ENCODE assay signal across 23 cellular contexts in the genomic region with DNA sequence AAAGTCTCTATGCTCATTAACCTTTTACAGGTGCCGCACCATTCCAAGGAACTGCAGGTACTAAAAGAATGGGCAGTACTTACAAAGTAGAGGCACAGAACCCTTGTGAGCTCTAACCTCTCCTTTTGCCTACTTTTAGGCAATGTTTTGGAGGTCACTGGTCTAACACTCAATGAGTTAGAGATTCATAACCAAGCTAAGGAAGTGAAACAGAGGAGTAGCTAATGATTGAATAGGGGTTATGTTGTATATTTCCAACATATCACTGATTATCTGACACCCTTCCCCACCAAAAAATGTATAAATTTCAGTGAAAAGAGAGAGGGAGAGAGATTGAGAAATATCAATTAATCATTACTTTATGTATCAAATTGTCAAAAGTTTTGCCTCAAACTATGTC.
"Had no signal": no experiment of that assay in that cellular context is flagged by ENCODE, and none has a peak within 500 bp of the region (broad histone marks: within the 10 kb centered on the region; RNA-seq: fewer than 3 reads in every experiment).

No MANE protein-coding gene starts in this region.

- H3K4me1 ChIP-seq: esophagus squamous epithelium, left ventricle myocardium inferior, parathyroid adenoma, prostate gland, right lobe of liver, suprapubic skin, thyroid gland had no signal

- FAIRE-seq: keratinocyte, urothelium cell line had no signal

- H2AFZ ChIP-seq: parathyroid adenoma had no signal

- H3K4me3 ChIP-seq: esophagus squamous epithelium, gastroesophageal sphincter, left ventricle myocardium inferior, lung, prostate gland, right lobe of liver, suprapubic skin, thyroid gland had no signal

- H3K27ac ChIP-seq: esophagus squamous epithelium, gastroesophageal sphincter, left ventricle myocardium inferior, parathyroid adenoma, prostate gland, right lobe of liver, suprapubic skin, thyroid gland had no signal

- H3K9ac ChIP-seq: parathyroid adenoma had no signal

- ATAC-seq: gastroesophageal sphincter; left cardiac atrium; naive thymus-derived CD4-positive, alpha-beta T cell; right lobe of liver; stimulated activated effector memory CD8-positive, alpha-beta T cell treated with anti-CD3 and anti-CD28 coated beads, Interleukin-12 subunit alpha, Interleukin-12 subunit beta, amount 100 ng/mL, for 72 hours; stimulated activated naive CD8-positive, alpha-beta T cell treated with anti-CD3 and anti-CD28 coated beads, Interleukin-15, Interleukin-2, amounts not matched to agents 100 U/mL and 50 U/mL, for 24 hours had no signal

- DNase-seq: esophagus squamous epithelium; foreskin fibroblast; glutamatergic neuron; immature natural killer cell; left cardiac atrium; left ventricle myocardium inferior; mesenchymal stem cell; naive thymus-derived CD4-positive, alpha-beta T cell; nephron progenitor cell; retina; right lobe of liver; stimulated activated CD4-positive, alpha-beta T cell treated with anti-CD3 and anti-CD28 coated beads, Interleukin-4, amount 100 ng/mL, for 1 hour; stimulated activated CD8-positive, alpha-beta memory T cell treated with anti-CD3 and anti-CD28 coated beads, Interleukin-4, amount 100 ng/mL, for 48 hours; stimulated activated naive CD8-positive, alpha-beta T cell treated with anti-CD3 and anti-CD28 coated beads, Interleukin-15, Interleukin-2, amounts not matched to agents 100 U/mL and 50 U/mL, for 24 hours; thyroid gland had no signal

- H3K36me3 ChIP-seq: esophagus squamous epithelium, gastroesophageal sphincter, left ventricle myocardium inferior, prostate gland, right lobe of liver, suprapubic skin, thyroid gland had no signal

- H3K9me3 ChIP-seq: esophagus squamous epithelium, gastroesophageal sphincter, left ventricle myocardium inferior, prostate gland, right lobe of liver, suprapubic skin, thyroid gland had no signal

- H3K27me3 ChIP-seq: esophagus squamous epithelium, gastroesophageal sphincter, right lobe of liver, suprapubic skin, thyroid gland had no signal

- H3K79me2 ChIP-seq: parathyroid adenoma had no signal
